Comparison of ENCODE assay signal across 7 cellular contexts in the genomic region with DNA sequence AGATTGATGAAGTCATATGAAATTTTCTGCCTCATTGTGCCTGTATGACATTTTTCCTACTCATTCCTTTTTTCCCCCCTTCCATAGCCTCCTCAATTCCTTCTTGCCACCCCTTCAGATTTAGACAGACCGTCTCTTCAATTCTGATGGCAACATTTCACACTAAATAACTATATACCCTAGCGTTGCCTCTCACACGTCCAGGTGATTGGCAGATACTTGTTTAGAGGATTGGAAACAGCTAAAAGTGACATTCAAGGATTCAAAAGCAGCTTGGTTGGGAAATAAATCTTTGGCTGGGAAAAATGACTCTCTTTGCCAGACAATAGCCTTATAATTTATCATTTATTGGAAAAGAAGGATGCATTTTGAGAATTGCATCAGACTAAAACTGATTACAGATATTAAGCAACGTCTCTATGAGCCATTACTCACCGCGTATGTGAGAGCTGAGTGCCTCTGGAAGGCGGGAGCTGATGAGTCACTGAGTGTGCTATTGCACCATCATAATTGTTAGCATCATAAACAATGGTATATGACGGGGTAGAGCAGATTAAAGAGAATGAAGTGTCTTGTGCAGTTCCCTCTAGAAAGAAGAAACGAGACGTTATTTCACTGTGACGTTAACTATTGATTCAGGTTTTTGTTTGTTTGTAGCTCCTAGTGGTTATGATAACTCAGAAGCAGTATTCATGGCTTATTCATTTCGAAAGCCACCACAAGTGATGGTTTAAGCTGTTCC.
A peak's percentile ranks its signal among the peaks of the same experiment; 100 is the strongest.
DNase-seq lines count a peak whose midpoint lies in the region; ATAC-seq, FAIRE-seq and TF ChIP-seq lines count a peak whose summit lies in the region.

No MANE protein-coding gene starts in this region.

- DNase-seq in GOT3 (lab: John Stamatoyannopoulos, UW) (peak; percentile 19), NCI-H2227 treated with DMSO at 0.1 percent for 48 hours (lab: John Stamatoyannopoulos, UW) (peak; percentile 43), bronchial epithelial cell (ENCODE audit: low read depth) (peak; percentile 100), skeletal muscle cell (ENCODE audit: low read depth) (peak; percentile 99), immature natural killer cell (no peak), HAP-1 (ENCODE audit: low spot score in 2 of 2) (no peak)

- peaks cover 0 to 2% (median 0%) of the 10 kb centered on the region in 6 donors for H3K9me3 Mint-ChIP-seq in immature natural killer cell

- no peaks in the 10 kb centered on the region for H3K36me3 Mint-ChIP-seq in immature natural killer cell

- no peak for TF ChIP-seq CTCF in bronchial epithelial cell (IDR thresholded peaks at IDR 0.05; ENCODE audit: insufficient read depth, low read length, severe bottlenecking)

- H3K36me3 ChIP-seq in bronchial epithelial cell (ENCODE audit: control insufficient read depth, insufficient read depth, low read length) (no peaks in the 10 kb centered on the region), HAP-1 (replicated peaks) (no peaks in the 10 kb centered on the region)

- ATAC-seq in HG03442 (IDR thresholded peaks at IDR 0.05; ENCODE audit: unreplicated experiment), result no peak

- no peaks in the 10 kb centered on the region for H3K4me1 Mint-ChIP-seq in immature natural killer cell

- no peaks in the 10 kb centered on the region for H3K4me1 ChIP-seq in HAP-1

- no peak overlapping the region for H3K4me3 Mint-ChIP-seq in immature natural killer cell

- H3K27me3 ChIP-seq in bronchial epithelial cell (ENCODE audit: control insufficient read depth, insufficient read depth, low read length) (no peaks in the 10 kb centered on the region), HAP-1 (ENCODE audit: low read depth) (no peaks in the 10 kb centered on the region)

- peak; percentile 99 for FAIRE-seq in bronchial epithelial cell (lab: Jason Lieb, UNC)

- no peak overlapping the region for H3K4me3 ChIP-seq in bronchial epithelial cell (ENCODE audit: low read depth, low read length)
- H3K4me3 ChIP-seq in skeletal muscle cell (ENCODE audit: low read depth, low read length), result no peak overlapping the region
- no peak overlapping the region for H3K4me3 ChIP-seq in HAP-1

- H3K9me3 ChIP-seq in HAP-1, result no peaks in the 10 kb centered on the region

- H3K27ac Mint-ChIP-seq in immature natural killer cell, result no peak overlapping the region

- H3K27me3 Mint-ChIP-seq in immature natural killer cell (ENCODE audit: low read depth in 3 of 3), result peaks cover 0 to 6% (median 0%) of the 10 kb centered on the region in 3 donors

- in situ Hi-C loops in HAP-1 (cut with MboI; ENCODE audit: low sequenced_read_pairs), result no loop called here

Comparison
In these comparisons a context has a peak if more than half of its experiments do, and no peak if none do; other contexts are left out.
1. DNase-seq: peak in GOT3 (single experiment), NCI-H2227 treated with DMSO at 0.1 percent for 48 hours (single experiment), bronchial epithelial cell (single experiment) and skeletal muscle cell (single experiment); none in immature natural killer cell (0 of 3) and HAP-1 (0 of 2).